ENCODE assay signal across 8 cellular contexts in the genomic region with DNA sequence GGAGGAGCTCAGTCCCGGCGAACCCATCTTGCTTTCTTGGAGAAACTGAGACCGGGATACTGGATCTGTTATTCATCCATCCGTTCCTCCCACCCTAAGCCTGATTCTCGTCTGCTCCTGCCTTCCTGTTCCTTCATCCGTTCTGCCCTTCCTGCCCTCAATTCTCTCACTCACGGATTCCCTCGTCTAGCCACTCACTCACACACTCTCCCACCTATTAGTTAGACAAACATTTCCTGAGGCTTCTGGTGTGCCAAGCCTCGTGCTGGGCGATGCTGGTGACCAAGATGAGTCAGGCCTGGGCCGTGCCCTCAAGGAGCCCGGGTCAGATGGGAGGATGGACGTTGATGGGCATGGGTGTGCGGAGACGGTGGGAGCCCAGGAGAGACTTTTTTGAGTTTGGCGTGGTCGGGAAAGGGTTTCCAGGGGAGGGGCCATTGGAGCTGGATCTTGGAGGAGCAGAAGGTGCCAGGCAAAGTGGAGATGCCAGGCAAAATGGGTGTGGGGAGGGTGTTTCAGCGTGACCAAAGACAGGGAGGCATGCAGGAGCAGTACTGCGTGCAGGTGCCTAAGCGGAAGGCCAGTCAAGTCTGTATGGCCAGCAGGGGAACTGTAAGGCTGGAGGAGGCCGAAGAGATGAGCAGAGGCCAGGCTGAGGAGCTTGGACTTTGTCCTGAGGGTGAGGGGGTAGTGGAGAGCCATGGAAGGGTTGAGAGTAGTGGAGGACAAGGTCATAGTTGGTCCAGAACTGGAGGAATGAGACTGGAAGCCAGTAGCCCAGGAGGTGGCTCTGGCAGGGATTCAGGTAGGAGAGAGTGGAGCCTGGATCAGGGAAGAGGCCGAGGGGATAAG. TPM values are rescaled to one million over a fixed set of nuclear protein-coding genes. Genes with fewer than 3 reads are reported as not detected.
DNase-seq lines count a peak whose midpoint lies in the region; ATAC-seq and TF ChIP-seq lines count a peak whose summit lies in the region.

No MANE protein-coding gene starts in this region.

- H3K27ac ChIP-seq in BLaER1 (peak overlapping the region; percentile 86), colonic mucosa (peak overlapping the region; percentile 65)

- peaks cover 7% of the 10 kb centered on the region; the same call in 1 of the 2 replicates for H4K20me1 ChIP-seq in BLaER1

- peak overlapping the region; percentile 91 for H3K4me3 Mint-ChIP-seq in natural killer cell treated with Interleukin-12 subunit alpha and Interleukin-12 subunit beta and Interleukin-15 and Interleukin-18, amount 100 ng/mL, for 72 hours

- H3K9ac ChIP-seq in BLaER1 (peak overlapping the region; percentile 94), colonic mucosa (ENCODE audit: low read depth in 2 of 2, low read length in 2 of 2) (peak overlapping the region; percentile 70 to 82)

- peak overlapping the region; percentile 95 for H3K27ac Mint-ChIP-seq in natural killer cell treated with Interleukin-12 subunit alpha and Interleukin-12 subunit beta and Interleukin-15 and Interleukin-18, amount 100 ng/mL, for 72 hours

- no peaks in the 10 kb centered on the region for H3K9me3 ChIP-seq in BLaER1
- H3K9me3 ChIP-seq in colonic mucosa, result no peaks in the 10 kb centered on the region

- peaks cover 36 to 37% of the 10 kb centered on the region in 2 donors for H3K4me1 Mint-ChIP-seq in natural killer cell treated with Interleukin-12 subunit alpha and Interleukin-12 subunit beta and Interleukin-15 and Interleukin-18, amount 100 ng/mL, for 72 hours (ENCODE audit: low read depth in 2 of 2)

- peak overlapping the region; percentile 86 for H3K4me2 ChIP-seq in BLaER1

- H3K4me1 ChIP-seq in BLaER1 (peaks cover 52% of the 10 kb centered on the region), colonic mucosa (no peaks in the 10 kb centered on the region)

- H3K4me3 ChIP-seq in BLaER1 (peak overlapping the region; percentile 84), LNCaP clone FGC (ENCODE audit: low read depth, low read length) (peak overlapping the region; percentile 63), colonic mucosa (peak overlapping the region; percentile 50)

- ATAC-seq in natural killer cell treated with Interleukin-12 subunit alpha and Interleukin-12 subunit beta and Interleukin-15 and Interleukin-18, amount 100 ng/mL, for 72 hours, result no peak
- no peak for ATAC-seq in HG03521 (IDR thresholded peaks at IDR 0.05; ENCODE audit: unreplicated experiment)

- TF ChIP-seq CTCF in LNCaP clone FGC (IDR thresholded peaks at IDR 0.05; ENCODE audit: control insufficient read depth, extremely low read depth, insufficient read depth) (no peak), colonic mucosa (IDR thresholded peaks at IDR 0.05) (no peak)

- H3K27me3 ChIP-seq in BLaER1 (no peaks in the 10 kb centered on the region), colonic mucosa (no peaks in the 10 kb centered on the region)

- H3K36me3 Mint-ChIP-seq in natural killer cell treated with Interleukin-12 subunit alpha and Interleukin-12 subunit beta and Interleukin-15 and Interleukin-18, amount 100 ng/mL, for 72 hours, result no peaks in the 10 kb centered on the region

- intact Hi-C loops in colonic mucosa (cut with DNase I), result loop anchor here (10.0 kb wide), 1 partner anchor 73 kb away; the partner anchor contains the start of gene MEGF8

- no peak for DNase-seq in LNCaP clone FGC (ENCODE audit: low read depth)
- DNase-seq in colonic mucosa, result peak; percentile 26
- no peak for DNase-seq in natural killer cell treated with Interleukin-12 subunit alpha and Interleukin-12 subunit beta and Interleukin-15 and Interleukin-18, amount 100 ng/mL, for 72 hours (ENCODE audit: low spot score)
- no peak for DNase-seq in KG1 (lab: John Stamatoyannopoulos, UW)
- DNase-seq in DMS79 treated with DMSO at 0.1 percent for 48 hours (lab: John Stamatoyannopoulos, UW), result no peak
- DNase-seq in middle frontal gyrus (ENCODE audit: extremely low spot score, low spot score), result no peak

- H3K9me3 Mint-ChIP-seq in natural killer cell treated with Interleukin-12 subunit alpha and Interleukin-12 subunit beta and Interleukin-15 and Interleukin-18, amount 100 ng/mL, for 72 hours, result no peaks in the 10 kb centered on the region

- H3K36me3 ChIP-seq in BLaER1 (no peaks in the 10 kb centered on the region), colonic mucosa (no peaks in the 10 kb centered on the region)

- no peaks in the 10 kb centered on the region for H3K27me3 Mint-ChIP-seq in natural killer cell treated with Interleukin-12 subunit alpha and Interleukin-12 subunit beta and Interleukin-15 and Interleukin-18, amount 100 ng/mL, for 72 hours

RNA-seq across cellular contexts. Expression of gene CNFN, which starts 7.4 kb away (rescaled TPM):
- 1 to 10 TPM; 4.7 to 5.5 TPM for total RNA-seq in colonic mucosa
- not detected for total RNA-seq in natural killer cell treated with Interleukin-12 subunit alpha and Interleukin-12 subunit beta and Interleukin-15 and Interleukin-18, amount 100 ng/mL, for 72 hours

RNA-seq across cellular contexts. Expression of gene LIPE, which starts 29.6 kb away (rescaled TPM):
- 10 to 100 TPM in 1 of 2 donors, 1 to 10 TPM in 1; 9.6 to 16.0 TPM for total RNA-seq in colonic mucosa
- 10 to 100 TPM; 25.1 to 31.5 TPM for total RNA-seq in natural killer cell treated with Interleukin-12 subunit alpha and Interleukin-12 subunit beta and Interleukin-15 and Interleukin-18, amount 100 ng/mL, for 72 hours

RNA-seq across cellular contexts. Expression of gene CXCL17, which starts 45.2 kb away (rescaled TPM):
- not detected for total RNA-seq in colonic mucosa
- total RNA-seq in natural killer cell treated with Interleukin-12 subunit alpha and Interleukin-12 subunit beta and Interleukin-15 and Interleukin-18, amount 100 ng/mL, for 72 hours, result not detected

Comparison
In these comparisons a context has a peak if more than half of its experiments do, and no peak if none do; other contexts are left out.
1. RNA of gene CNFN, which starts 7.4 kb away (total RNA-seq): 4.7 to 5.5 TPM in colonic mucosa; not detected in natural killer cell treated with Interleukin-12 subunit alpha and Interleukin-12 subunit beta and Interleukin-15 and Interleukin-18, amount 100 ng/mL, for 72 hours; every median in the first group is over 4 times any median in the second.
2. Peak in every context shown above with its lines, with median percentiles within 50 percentile points of each other: H3K4me3 ChIP-seq.